1 cellular context compared by ENCODE assay signal in the genomic region with DNA sequence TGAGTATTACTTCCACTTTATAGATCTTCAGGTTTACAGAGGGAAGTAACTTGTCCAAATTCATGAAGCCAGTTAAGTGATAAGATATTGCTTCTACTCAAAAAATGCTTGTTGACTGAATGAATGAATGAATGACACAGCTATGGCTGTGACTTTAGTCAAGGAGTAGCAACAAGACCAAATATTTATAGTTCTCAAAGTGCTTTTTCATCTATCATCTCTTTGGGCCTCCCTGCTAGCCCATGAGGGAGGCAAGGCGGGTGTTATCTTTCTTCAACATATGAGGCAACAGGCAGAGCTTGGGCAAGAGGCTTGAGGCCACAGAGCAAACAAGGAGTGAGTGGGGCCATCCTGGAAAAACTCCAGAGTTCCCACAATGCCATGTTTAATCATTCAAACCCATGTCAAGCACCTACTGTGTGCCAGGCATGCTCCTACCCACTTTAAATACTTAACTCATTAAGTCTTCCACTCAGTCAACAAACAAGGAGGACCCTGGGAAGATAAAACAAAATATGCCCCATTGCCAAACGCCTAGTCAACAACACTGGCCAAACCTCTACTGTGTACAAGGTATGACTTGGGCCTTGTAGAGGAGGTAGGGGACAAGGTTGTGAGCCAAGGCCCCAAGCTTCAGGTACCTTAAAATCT.
TF ChIP-seq lines count a peak whose summit lies in the region.

No MANE protein-coding gene starts in this region.

TF ChIP-seq in K562, 482 proteins besides CTCF, POLR2A, EP300 and RAD21 (continued from another document and continues in another):
- TF ChIP-seq, protein P1, sequence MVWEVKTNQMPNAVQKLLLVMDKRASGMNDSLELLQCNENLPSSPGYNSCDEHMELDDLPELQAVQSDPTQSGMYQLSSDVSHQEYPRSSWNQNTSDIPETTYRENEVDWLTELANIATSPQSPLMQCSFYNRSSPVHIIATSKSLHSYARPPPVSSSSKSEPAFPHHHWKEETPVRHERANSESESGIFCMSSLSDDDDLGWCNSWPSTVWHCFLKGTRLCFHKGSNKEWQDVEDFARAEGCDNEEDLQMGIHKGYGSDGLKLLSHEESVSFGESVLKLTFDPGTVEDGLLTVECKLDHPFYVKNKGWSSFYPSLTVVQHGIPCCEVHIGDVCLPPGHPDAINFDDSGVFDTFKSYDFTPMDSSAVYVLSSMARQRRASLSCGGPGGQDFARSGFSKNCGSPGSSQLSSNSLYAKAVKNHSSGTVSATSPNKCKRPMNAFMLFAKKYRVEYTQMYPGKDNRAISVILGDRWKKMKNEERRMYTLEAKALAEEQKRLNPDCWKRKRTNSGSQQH (CRISPR knock-in tag; IDR thresholded peaks at IDR 0.05), result 0 out of 2 replicates have a peak, but pooled peaks have one; percentile 35
- TF ChIP-seq, protein P2, sequence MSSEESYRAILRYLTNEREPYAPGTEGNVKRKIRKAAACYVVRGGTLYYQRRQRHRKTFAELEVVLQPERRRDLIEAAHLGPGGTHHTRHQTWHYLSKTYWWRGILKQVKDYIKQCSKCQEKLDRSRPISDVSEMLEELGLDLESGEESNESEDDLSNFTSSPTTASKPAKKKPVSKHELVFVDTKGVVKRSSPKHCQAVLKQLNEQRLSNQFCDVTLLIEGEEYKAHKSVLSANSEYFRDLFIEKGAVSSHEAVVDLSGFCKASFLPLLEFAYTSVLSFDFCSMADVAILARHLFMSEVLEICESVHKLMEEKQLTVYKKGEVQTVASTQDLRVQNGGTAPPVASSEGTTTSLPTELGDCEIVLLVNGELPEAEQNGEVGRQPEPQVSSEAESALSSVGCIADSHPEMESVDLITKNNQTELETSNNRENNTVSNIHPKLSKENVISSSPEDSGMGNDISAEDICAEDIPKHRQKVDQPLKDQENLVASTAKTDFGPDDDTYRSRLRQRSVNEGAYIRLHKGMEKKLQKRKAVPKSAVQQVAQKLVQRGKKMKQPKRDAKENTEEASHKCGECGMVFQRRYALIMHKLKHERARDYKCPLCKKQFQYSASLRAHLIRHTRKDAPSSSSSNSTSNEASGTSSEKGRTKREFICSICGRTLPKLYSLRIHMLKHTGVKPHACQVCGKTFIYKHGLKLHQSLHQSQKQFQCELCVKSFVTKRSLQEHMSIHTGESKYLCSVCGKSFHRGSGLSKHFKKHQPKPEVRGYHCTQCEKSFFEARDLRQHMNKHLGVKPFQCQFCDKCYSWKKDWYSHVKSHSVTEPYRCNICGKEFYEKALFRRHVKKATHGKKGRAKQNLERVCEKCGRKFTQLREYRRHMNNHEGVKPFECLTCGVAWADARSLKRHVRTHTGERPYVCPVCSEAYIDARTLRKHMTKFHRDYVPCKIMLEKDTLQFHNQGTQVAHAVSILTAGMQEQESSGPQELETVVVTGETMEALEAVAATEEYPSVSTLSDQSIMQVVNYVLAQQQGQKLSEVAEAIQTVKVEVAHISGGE (CRISPR knock-in tag; IDR thresholded peaks at IDR 0.05), result peak in 1 of 3 experiments; percentile 82; a peak in 2 of 6 replicates
- TF ChIP-seq BMI1 (IDR thresholded peaks at IDR 0.05; ENCODE audit: low read length), result no peak
- TF ChIP-seq, protein P3, sequence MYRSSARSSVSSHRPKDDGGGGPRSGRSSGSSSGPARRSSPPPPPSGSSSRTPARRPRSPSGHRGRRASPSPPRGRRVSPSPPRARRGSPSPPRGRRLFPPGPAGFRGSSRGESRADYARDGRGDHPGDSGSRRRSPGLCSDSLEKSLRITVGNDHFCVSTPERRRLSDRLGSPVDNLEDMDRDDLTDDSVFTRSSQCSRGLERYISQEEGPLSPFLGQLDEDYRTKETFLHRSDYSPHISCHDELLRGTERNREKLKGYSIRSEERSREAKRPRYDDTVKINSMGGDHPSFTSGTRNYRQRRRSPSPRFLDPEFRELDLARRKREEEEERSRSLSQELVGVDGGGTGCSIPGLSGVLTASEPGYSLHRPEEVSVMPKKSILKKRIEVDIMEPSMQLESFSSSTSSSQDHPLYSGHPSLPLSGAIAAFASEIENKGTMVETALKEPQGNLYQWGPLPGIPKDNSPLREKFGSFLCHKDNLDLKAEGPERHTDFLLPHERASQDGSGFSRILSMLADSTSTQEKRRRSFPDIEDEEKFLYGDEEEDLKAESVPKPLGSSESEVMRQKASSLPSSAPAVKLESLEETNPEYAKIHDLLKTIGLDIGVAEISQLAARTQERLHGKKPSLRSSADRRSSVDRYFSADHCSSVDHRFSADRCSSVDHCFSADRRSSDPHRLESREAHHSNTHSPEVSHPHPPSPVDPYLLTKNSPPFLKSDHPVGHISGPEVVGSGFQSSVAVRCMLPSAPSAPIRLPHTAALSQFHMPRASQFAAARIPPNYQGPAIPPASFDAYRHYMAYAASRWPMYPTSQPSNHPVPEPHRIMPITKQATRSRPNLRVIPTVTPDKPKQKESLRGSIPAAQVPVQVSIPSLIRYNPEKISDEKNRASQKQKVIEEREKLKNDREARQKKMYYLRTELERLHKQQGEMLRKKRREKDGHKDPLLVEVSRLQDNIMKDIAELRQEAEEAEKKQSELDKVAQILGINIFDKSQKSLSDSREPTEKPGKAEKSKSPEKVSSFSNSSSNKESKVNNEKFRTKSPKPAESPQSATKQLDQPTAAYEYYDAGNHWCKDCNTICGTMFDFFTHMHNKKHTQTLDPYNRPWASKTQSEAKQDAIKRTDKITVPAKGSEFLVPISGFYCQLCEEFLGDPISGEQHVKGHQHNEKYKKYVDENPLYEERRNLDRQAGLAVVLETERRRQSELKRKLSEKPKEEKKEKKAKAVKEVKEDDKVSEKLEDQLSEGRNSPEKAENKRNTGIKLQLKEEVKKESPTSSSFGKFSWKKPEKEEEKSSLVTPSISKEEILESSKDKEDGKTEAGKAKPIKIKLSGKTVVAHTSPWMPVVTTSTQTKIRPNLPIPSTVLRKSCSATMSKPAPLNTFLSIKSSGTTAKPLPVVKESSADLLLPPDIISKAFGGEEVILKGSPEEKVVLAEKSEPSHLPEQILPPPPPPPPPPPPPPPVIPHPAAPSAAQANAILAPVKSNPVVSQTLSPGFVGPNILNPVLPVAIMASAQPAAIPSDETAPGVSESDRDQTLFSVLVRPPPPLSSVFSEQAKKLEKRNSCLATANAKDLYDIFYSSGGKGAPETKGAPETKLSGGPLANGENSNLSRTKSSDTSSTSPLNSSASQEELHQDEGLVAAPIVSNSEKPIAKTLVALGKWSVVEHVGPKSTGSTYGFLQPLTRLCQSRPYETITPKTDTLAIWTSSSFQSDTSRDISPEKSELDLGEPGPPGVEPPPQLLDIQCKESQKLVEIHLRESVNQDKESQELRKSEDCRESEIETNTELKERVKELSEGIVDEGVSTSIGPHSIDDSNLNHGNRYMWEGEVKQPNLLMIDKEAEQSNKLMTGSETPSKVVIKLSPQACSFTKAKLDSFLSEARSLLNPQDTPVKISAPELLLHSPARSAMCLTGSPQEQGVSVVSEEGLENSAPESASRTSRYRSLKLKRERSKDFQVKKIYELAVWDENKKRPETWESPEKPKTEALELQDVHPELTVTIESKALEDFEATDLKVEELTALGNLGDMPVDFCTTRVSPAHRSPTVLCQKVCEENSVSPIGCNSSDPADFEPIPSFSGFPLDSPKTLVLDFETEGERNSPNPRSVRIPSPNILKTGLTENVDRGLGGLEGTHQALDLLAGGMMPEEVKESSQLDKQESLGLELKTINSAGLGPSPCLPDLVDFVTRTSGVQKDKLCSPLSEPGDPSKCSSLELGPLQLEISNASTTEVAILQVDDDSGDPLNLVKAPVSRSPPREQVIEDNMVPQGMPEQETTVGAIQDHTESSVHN (IDR thresholded peaks at IDR 0.05; ENCODE audit: borderline replicate concordance in 1 of 2, low read depth in 1 of 2), result no peak
- TF ChIP-seq RB1 (IDR thresholded peaks at IDR 0.05; ENCODE audit: low read depth), result no peak
- peak; percentile 80 for TF ChIP-seq HDAC3 (IDR thresholded peaks at IDR 0.05; ENCODE audit: borderline replicate concordance, partially characterized antibody)
- TF ChIP-seq, protein P4, sequence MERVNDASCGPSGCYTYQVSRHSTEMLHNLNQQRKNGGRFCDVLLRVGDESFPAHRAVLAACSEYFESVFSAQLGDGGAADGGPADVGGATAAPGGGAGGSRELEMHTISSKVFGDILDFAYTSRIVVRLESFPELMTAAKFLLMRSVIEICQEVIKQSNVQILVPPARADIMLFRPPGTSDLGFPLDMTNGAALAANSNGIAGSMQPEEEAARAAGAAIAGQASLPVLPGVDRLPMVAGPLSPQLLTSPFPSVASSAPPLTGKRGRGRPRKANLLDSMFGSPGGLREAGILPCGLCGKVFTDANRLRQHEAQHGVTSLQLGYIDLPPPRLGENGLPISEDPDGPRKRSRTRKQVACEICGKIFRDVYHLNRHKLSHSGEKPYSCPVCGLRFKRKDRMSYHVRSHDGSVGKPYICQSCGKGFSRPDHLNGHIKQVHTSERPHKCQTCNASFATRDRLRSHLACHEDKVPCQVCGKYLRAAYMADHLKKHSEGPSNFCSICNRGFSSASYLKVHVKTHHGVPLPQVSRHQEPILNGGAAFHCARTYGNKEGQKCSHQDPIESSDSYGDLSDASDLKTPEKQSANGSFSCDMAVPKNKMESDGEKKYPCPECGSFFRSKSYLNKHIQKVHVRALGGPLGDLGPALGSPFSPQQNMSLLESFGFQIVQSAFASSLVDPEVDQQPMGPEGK (CRISPR knock-in tag; IDR thresholded peaks at IDR 0.05; ENCODE audit: borderline replicate concordance), result peak; percentile 62; the same call in 1 of the 2 replicates
- no peak for TF ChIP-seq ZNF165 (CRISPR knock-in tag; IDR thresholded peaks at IDR 0.05; ENCODE audit: borderline replicate concordance)
- TF ChIP-seq FUS (optimal IDR thresholded peaks at IDR 0.05; ENCODE audit: low read depth, low read length), result no peak
- TF ChIP-seq, protein P5, sequence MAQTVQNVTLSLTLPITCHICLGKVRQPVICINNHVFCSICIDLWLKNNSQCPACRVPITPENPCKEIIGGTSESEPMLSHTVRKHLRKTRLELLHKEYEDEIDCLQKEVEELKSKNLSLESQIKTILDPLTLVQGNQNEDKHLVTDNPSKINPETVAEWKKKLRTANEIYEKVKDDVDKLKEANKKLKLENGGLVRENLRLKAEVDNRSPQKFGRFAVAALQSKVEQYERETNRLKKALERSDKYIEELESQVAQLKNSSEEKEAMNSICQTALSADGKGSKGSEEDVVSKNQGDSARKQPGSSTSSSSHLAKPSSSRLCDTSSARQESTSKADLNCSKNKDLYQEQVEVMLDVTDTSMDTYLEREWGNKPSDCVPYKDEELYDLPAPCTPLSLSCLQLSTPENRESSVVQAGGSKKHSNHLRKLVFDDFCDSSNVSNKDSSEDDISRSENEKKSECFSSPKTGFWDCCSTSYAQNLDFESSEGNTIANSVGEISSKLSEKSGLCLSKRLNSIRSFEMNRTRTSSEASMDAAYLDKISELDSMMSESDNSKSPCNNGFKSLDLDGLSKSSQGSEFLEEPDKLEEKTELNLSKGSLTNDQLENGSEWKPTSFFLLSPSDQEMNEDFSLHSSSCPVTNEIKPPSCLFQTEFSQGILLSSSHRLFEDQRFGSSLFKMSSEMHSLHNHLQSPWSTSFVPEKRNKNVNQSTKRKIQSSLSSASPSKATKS (CRISPR knock-in tag; IDR thresholded peaks at IDR 0.05), result no peak
- no peak for TF ChIP-seq ZNF232 (CRISPR knock-in tag; IDR thresholded peaks at IDR 0.05)
- peak; percentile 63 for TF ChIP-seq ZNF316 (IDR thresholded peaks at IDR 0.05)
- TF ChIP-seq PRPF4 (IDR thresholded peaks at IDR 0.05; ENCODE audit: insufficient read depth, low read depth, low read length, poor library complexity, severe bottlenecking), result no peak
- TF ChIP-seq ZNF444 (CRISPR knock-in tag; IDR thresholded peaks at IDR 0.05), result 0 out of 2 replicates have a peak, but pooled peaks have one; percentile 20
- TF ChIP-seq CHCHD3 (CRISPR knock-in tag; IDR thresholded peaks at IDR 0.05), result no peak
- TF ChIP-seq, protein P6, sequence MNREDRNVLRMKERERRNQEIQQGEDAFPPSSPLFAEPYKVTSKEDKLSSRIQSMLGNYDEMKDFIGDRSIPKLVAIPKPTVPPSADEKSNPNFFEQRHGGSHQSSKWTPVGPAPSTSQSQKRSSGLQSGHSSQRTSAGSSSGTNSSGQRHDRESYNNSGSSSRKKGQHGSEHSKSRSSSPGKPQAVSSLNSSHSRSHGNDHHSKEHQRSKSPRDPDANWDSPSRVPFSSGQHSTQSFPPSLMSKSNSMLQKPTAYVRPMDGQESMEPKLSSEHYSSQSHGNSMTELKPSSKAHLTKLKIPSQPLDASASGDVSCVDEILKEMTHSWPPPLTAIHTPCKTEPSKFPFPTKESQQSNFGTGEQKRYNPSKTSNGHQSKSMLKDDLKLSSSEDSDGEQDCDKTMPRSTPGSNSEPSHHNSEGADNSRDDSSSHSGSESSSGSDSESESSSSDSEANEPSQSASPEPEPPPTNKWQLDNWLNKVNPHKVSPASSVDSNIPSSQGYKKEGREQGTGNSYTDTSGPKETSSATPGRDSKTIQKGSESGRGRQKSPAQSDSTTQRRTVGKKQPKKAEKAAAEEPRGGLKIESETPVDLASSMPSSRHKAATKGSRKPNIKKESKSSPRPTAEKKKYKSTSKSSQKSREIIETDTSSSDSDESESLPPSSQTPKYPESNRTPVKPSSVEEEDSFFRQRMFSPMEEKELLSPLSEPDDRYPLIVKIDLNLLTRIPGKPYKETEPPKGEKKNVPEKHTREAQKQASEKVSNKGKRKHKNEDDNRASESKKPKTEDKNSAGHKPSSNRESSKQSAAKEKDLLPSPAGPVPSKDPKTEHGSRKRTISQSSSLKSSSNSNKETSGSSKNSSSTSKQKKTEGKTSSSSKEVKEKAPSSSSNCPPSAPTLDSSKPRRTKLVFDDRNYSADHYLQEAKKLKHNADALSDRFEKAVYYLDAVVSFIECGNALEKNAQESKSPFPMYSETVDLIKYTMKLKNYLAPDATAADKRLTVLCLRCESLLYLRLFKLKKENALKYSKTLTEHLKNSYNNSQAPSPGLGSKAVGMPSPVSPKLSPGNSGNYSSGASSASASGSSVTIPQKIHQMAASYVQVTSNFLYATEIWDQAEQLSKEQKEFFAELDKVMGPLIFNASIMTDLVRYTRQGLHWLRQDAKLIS (CRISPR knock-in tag; IDR thresholded peaks at IDR 0.05), result no peak
- no peak; the same call in 1 of the 2 replicates for TF ChIP-seq LCOR (CRISPR knock-in tag; IDR thresholded peaks at IDR 0.05)
- TF ChIP-seq, protein P7, sequence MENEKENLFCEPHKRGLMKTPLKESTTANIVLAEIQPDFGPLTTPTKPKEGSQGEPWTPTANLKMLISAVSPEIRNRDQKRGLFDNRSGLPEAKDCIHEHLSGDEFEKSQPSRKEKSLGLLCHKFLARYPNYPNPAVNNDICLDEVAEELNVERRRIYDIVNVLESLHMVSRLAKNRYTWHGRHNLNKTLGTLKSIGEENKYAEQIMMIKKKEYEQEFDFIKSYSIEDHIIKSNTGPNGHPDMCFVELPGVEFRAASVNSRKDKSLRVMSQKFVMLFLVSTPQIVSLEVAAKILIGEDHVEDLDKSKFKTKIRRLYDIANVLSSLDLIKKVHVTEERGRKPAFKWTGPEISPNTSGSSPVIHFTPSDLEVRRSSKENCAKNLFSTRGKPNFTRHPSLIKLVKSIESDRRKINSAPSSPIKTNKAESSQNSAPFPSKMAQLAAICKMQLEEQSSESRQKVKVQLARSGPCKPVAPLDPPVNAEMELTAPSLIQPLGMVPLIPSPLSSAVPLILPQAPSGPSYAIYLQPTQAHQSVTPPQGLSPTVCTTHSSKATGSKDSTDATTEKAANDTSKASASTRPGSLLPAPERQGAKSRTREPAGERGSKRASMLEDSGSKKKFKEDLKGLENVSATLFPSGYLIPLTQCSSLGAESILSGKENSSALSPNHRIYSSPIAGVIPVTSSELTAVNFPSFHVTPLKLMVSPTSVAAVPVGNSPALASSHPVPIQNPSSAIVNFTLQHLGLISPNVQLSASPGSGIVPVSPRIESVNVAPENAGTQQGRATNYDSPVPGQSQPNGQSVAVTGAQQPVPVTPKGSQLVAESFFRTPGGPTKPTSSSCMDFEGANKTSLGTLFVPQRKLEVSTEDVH (IDR thresholded peaks at IDR 0.05; ENCODE audit: low read depth, partially characterized antibody), result no peak
- no peak for TF ChIP-seq TAF7 (tag; IDR thresholded peaks at IDR 0.05)
- no peak for TF ChIP-seq KDM2B (CRISPR knock-in tag; IDR thresholded peaks at IDR 0.05)
- no peak for TF ChIP-seq ZNF764 (CRISPR knock-in tag; IDR thresholded peaks at IDR 0.05; ENCODE audit: low read depth)
- peak; percentile 54; the same call in 1 of the 2 replicates for TF ChIP-seq ZNF274 (IDR thresholded peaks at IDR 0.05; ENCODE audit: borderline replicate concordance, low read depth, low read length)
- TF ChIP-seq ZKSCAN8 (CRISPR knock-in tag; IDR thresholded peaks at IDR 0.05), result peak; percentile 82; the same call in 1 of the 2 replicates
- TF ChIP-seq ZNF778 (CRISPR knock-in tag; IDR thresholded peaks at IDR 0.05), result no peak
- no peak for TF ChIP-seq ZNF3 (CRISPR knock-in tag; IDR thresholded peaks at IDR 0.05)
